7 cellular contexts compared by ENCODE assay signal in genomic region chr10:79137404-79137803, GRCh38.
A peak's percentile ranks its signal among the peaks of the same experiment; 100 is the strongest.
DNase-seq lines count a peak whose midpoint lies in the region; ATAC-seq and TF ChIP-seq lines count a peak whose summit lies in the region.

No MANE protein-coding gene starts in this region.

- peaks cover 9 to 47% (median 29%) of the 10 kb centered on the region in 4 donors for H3K36me3 ChIP-seq in stomach

- no peak overlapping the region for H3K4me3 ChIP-seq in stomach

- peaks cover 71 to 100% (median 87%) of the 10 kb centered on the region in 4 donors for H3K4me1 ChIP-seq in stomach

- 23 to 34% (median 28%) methylated on average over 5 to 9 of the region's 9 CpGs for WGBS in stomach, 5 donors

- TF ChIP-seq EP300 in stomach (IDR thresholded peaks at IDR 0.05), result no peak

- H3K9me3 ChIP-seq in stomach, result no peaks in the 10 kb centered on the region

- ATAC-seq in GM21423 (IDR thresholded peaks at IDR 0.05; ENCODE audit: unreplicated experiment), result peak; percentile 25
- ATAC-seq in HG03521 (IDR thresholded peaks at IDR 0.05; ENCODE audit: unreplicated experiment), result peak; percentile 9
- peak; percentile 23 for ATAC-seq in esophagus mucosa

- TF ChIP-seq CTCF in stomach (IDR thresholded peaks at IDR 0.05), result no peak

- intact Hi-C loops in stomach (cut with DNase I; ENCODE audit: low total_unique reads), result loop anchor here (10.0 kb wide), 1 partner anchor 63 kb away; no protein-coding TSS in a partner anchor

- no peak for DNase-seq in stomach
- DNase-seq in SHP77 treated with DMSO at 0.1 percent for 48 hours (lab: John Stamatoyannopoulos, UW), result no peak
- no peak for DNase-seq in SHP77 (lab: John Stamatoyannopoulos, UW)
- no peak for DNase-seq in NCI-H524 (lab: John Stamatoyannopoulos, UW)

- no peaks in the 10 kb centered on the region for H3K27me3 ChIP-seq in stomach

- TF ChIP-seq POLR2A in stomach (IDR thresholded peaks at IDR 0.05), result no peak

- H3K27ac ChIP-seq in stomach, result peak overlapping the region; percentile 46 to 91 (median 79)
